ENCODE assay signal across 36 cellular contexts in the genomic region with DNA sequence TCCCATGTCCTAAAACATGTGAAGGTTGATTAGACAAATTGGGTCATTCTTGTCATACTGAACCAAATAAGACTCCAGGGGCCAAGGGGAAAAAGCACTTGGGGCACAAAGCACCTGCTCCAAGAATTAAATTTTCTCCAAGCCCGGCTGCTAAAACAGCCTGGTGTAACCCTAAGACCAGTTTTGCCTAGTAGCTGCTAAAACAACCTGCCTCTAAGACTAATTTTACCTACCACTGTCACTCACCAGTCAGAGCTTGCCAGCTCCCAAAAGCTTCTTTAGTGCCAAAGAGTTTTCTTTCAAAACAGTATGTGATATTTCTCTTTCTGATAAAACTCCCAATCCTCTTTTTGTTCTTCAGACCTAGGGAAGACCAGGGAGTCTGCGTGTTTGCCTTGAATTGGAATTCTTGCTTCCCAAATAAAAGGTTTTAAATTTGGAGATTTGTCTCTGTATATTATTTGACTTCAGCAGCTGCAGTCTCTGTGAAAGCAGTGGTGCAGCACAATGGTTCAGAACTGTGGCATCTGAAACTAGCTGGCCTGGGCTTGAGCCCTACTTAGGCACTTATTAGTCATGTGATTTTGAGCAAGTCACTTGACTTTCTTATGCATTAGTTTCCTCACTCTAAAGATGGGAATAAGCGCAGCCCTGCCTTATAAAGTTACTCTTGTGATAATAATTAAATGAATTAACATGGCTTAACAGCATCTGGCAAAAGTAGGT. TPM values are rescaled to one million over a fixed set of nuclear protein-coding genes. Genes with fewer than 3 reads are reported as not detected.
"Had no signal": no experiment of that assay in that cellular context is flagged by ENCODE, and none has a peak within 500 bp of the region (broad histone marks: within the 10 kb centered on the region; RNA-seq: fewer than 3 reads in every experiment).

No MANE protein-coding gene starts in this region.

- ATAC-seq: Panc1, Right ventricle myocardium inferior, SK-N-SH treated with all-trans-retinoic acid at 6 μM for 48 hours, T-cell had no signal

- DNase-seq: Karpas-422, NCI-H1048, NCI-H1092 treated with DMSO at 0.1 percent for 48 hours, NCI-H1105 treated with DMSO at 0.1 percent for 48 hours, NCI-H1417, NCI-H1436, NCI-H146, NCI-H1694, NCI-H187, NCI-H1930, NCI-H2029 treated with DMSO at 0.1 percent for 48 hours, NCI-H2081 treated with DMSO at 0.1 percent for 48 hours, NCI-H2107, NCI-H2171, NCI-H226, NCI-H446 treated with DMSO at 0.1 percent for 48 hours, NCI-H510A, NCI-H526, NCI-H69, NCI-H748 treated with DMSO at 0.1 percent for 48 hours, NCI-H82, PC-9, SHP77, SIG-M5, SJCRH30, T-cell had no signal

- H3K9me3 ChIP-seq: SJCRH30 had no signal

- H3K4me2 ChIP-seq: PC-9 had no signal

- H2AFZ ChIP-seq: PC-9 had no signal

- H3K4me3 Mint-ChIP-seq: T-cell had no signal

- H3K4me1 ChIP-seq: SJCRH30 had no signal

- H3K9me3 Mint-ChIP-seq: T-cell had no signal

- FAIRE-seq: RCC 7860 had no signal

- H3K4me3 ChIP-seq: PC-9, SJCRH30, SK-N-MC had no signal

- H3K36me3 Mint-ChIP-seq: T-cell had no signal

- H3K4me1 Mint-ChIP-seq: T-cell had no signal

- H3K36me3 ChIP-seq: SJCRH30 had no signal

- H3K27ac ChIP-seq: PC-9, RWPE1, SJCRH30, SK-N-MC had no signal

- H3K27ac Mint-ChIP-seq: T-cell had no signal

RNA-seq across cellular contexts. Expression of a gene that starts 16.2 kb away (rescaled TPM):
- total RNA-seq: LHCN-M2, MCF 10A, PC-9, RPMI7951, SK-MEL-5 had no signal
